ENCODE assay signal across 26 cellular contexts in genomic region chr13:110234532-110234931, GRCh38.
A peak's percentile ranks its signal among the peaks of the same experiment; 100 is the strongest.
DNase-seq lines count a peak whose midpoint lies in the region; ATAC-seq, FAIRE-seq and TF ChIP-seq lines count a peak whose summit lies in the region.
"Had no signal": no experiment of that assay in that cellular context is flagged by ENCODE, and none has a peak within 500 bp of the region (broad histone marks: within the 10 kb centered on the region; RNA-seq: fewer than 3 reads in every experiment).

No MANE protein-coding gene starts in this region.

- 64 to 75% (median 74%) methylated on average over 7 of the region's 7 CpGs for WGBS in spleen, 5 donors
- 68 to 81% methylated on average over 7 of the region's 7 CpGs for WGBS in testis, 2 donors
- 75 to 89% (median 77%) methylated on average over 7 of the region's 7 CpGs for WGBS in small intestine, 3 donors

- H3K27me3 ChIP-seq in right atrium auricular region (no peaks in the 10 kb centered on the region), spleen (replicated peaks in 1 of 7) (peaks cover 0 to 28% (median 0%) of the 10 kb centered on the region in 7 donors), vagina (no peaks in the 10 kb centered on the region), testis (no peaks in the 10 kb centered on the region), small intestine (ENCODE audit: control insufficient read depth in 2 of 2, insufficient read depth in 2 of 2, low read length in 2 of 2) (no peaks in the 10 kb centered on the region)

- H3K9me3 ChIP-seq in right atrium auricular region (no peaks in the 10 kb centered on the region), spleen (no peaks in the 10 kb centered on the region), vagina (no peaks in the 10 kb centered on the region), testis (no peaks in the 10 kb centered on the region), small intestine (ENCODE audit: control insufficient read depth, low read depth) (no peaks in the 10 kb centered on the region)
- H3K9me3 ChIP-seq: BE2C had no signal

- H3K27ac ChIP-seq in right atrium auricular region (peak overlapping the region; percentile 70 to 86), spleen (peak overlapping the region in 6 of 8 donors; percentile 51 to 80 (median 69)), vagina (peak overlapping the region; percentile 80), testis (peak overlapping the region in 1 of 2 donors; percentile 55), small intestine (ENCODE audit: low read depth in 1 of 2, low read length in 1 of 2) (no peak overlapping the region)
- H3K27ac ChIP-seq: KMS-11, SK-N-MC had no signal

- FAIRE-seq in small intestine (lab: Jason Lieb, UNC): no peak
- FAIRE-seq: GM12891 had no signal

- H3K4me3 ChIP-seq in right atrium auricular region (no peak overlapping the region), spleen (no peak overlapping the region), vagina (no peak overlapping the region), testis (no peak overlapping the region), small intestine (ENCODE audit: low read depth in 1 of 2, low read length in 2 of 2) (no peak overlapping the region)
- H3K4me3 ChIP-seq: SK-N-MC had no signal

- no peak for TF ChIP-seq POLR2A in spleen (IDR thresholded peaks at IDR 0.05)
- no peak for TF ChIP-seq POLR2A in vagina (IDR thresholded peaks at IDR 0.05)
- TF ChIP-seq POLR2A in testis (IDR thresholded peaks at IDR 0.05): no peak

- intact Hi-C loops in Right ventricle myocardium inferior (cut with DNase I) (loop anchor here (10.0 kb wide), 1 partner anchor 480 kb away; the partner anchor contains the start of gene ING1), spleen (cut with DNase I; ENCODE audit: low total_unique reads) (no loop called here), vagina (cut with DNase I) (no loop called here), testis (cut with DNase I; ENCODE audit: low total_unique reads) (no loop called here)

- H3K36me3 ChIP-seq in right atrium auricular region: peaks cover 10% of the 10 kb centered on the region
- H3K36me3 ChIP-seq in spleen: no peaks in the 10 kb centered on the region
- H3K36me3 ChIP-seq in vagina: no peaks in the 10 kb centered on the region
- H3K36me3 ChIP-seq in testis (ENCODE audit: low read depth, missing control alignments): no peaks in the 10 kb centered on the region
- no peaks in the 10 kb centered on the region for H3K36me3 ChIP-seq in small intestine (ENCODE audit: control insufficient read depth in 2 of 2, insufficient read depth in 2 of 2, low read length in 2 of 2)
- H3K36me3 ChIP-seq: BE2C had no signal

- no peak for TF ChIP-seq CTCF in right atrium auricular region (IDR thresholded peaks at IDR 0.05)
- TF ChIP-seq CTCF in spleen (IDR thresholded peaks at IDR 0.05 in 8 of 11, conservative IDR thresholded peaks at IDR 0.05 in 3 of 11): no peak
- no peak for TF ChIP-seq CTCF in vagina (IDR thresholded peaks at IDR 0.05)
- TF ChIP-seq CTCF in testis (IDR thresholded peaks at IDR 0.05): no peak

- no peak for DNase-seq in right atrium auricular region (ENCODE audit: low spot score)
- DNase-seq in Right ventricle myocardium inferior (ENCODE audit: missing footprints): no peak
- DNase-seq in mucosa of gallbladder (ENCODE audit: low spot score): peak; percentile 4
- DNase-seq in spleen: no peak
- peak in 1 of 2 donors; percentile 52 for DNase-seq in vagina (ENCODE audit: extremely low spot score in 2 of 2)
- no peak for DNase-seq in D341Med (ENCODE audit: low spot score)
- no peak for DNase-seq in testis
- no peak for DNase-seq in small intestine
- DNase-seq: ACHN; activated CD8-positive, alpha-beta T cell treated with anti-CD3 and anti-CD28 coated beads for 36 hours; activated naive CD8-positive, alpha-beta T cell treated with anti-CD3 and anti-CD28 coated beads, Interleukin-2, amount 10 ng/mL, durations not matched to agents 7 days and 5 days; activated T-cell treated with anti-CD3 and anti-CD28 coated beads for 4 hours; BE2C; CD8-positive, alpha-beta memory T cell; NCI-H1417; NCI-H2029 treated with DMSO at 0.1 percent for 48 hours; NCI-H82; posterior cingulate gyrus; RPMI8226; stimulated activated CD4-positive, alpha-beta T cell treated with anti-CD3 and anti-CD28 coated beads, Interleukin-2, amount 100 ng/mL, for 24 hours; substantia nigra had no signal

- ATAC-seq in Right ventricle myocardium inferior: no peak
- ATAC-seq: activated CD4-positive, CD25-positive, alpha-beta regulatory T cell treated with anti-CD3 and anti-CD28 coated beads, Interleukin-2, amount 50 U/mL, for 24 hours; activated CD8-positive, alpha-beta T cell treated with anti-CD3 and anti-CD28 coated beads for 36 hours; HCT116 had no signal

- peaks cover 0 to 83% of the 10 kb centered on the region in 2 donors for H3K4me1 ChIP-seq in right atrium auricular region
- H3K4me1 ChIP-seq in spleen: peaks cover 0 to 81% (median 37%) of the 10 kb centered on the region in 6 donors
- peaks cover 60% of the 10 kb centered on the region for H3K4me1 ChIP-seq in vagina
- H3K4me1 ChIP-seq in testis: peaks cover 39% of the 10 kb centered on the region
- H3K4me1 ChIP-seq in small intestine (ENCODE audit: control insufficient read depth in 2 of 2, insufficient read depth in 1 of 2, low read depth in 1 of 2, low read length in 1 of 2): no peaks in the 10 kb centered on the region
- H3K4me1 ChIP-seq: BE2C had no signal

Comparison
In these comparisons a context has a peak if more than half of its experiments do, and no peak if none do; other contexts are left out.
1. H3K27ac ChIP-seq: peak in right atrium auricular region (2 of 2), spleen (6 of 8) and vagina (single experiment); none in small intestine (0 of 2).